Comparison of ENCODE assay signal across 1 cellular context in the genomic region with DNA sequence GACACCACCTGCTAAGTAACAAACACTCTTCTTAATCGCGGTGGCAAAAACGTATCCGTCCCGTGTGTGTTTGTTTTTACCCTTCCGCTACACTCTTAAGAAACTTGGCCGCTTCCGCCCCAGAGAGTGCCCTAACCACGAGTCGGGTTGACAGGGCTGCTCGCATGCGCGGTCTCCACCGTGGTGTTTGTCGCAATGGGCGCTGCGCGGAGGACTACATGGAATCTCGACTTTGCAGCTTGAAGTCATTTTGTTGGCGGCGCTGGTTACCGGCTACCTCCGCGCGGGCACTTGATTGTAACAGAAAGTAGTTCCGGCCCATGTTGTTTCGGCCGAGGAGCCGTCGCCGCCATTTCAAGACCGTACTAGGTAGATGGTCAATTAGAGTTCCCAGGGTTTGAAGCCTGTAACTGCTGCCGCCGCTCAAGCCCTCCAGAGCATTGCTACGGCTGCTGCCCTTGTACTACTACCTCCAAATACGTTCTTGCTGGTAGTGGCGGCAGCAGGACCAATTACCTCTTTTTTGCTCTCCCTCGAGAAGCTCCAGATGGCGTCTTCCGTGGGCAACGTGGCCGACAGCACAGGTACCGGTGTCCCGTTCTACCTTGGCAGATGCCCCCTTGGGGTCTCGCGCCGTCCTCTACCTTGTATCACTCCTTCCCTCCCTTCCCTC.
TF ChIP-seq lines count a peak whose summit lies in the region.

OGT (plus strand) TSS at position 352 of the 673 bp plus-strand sequence; CDS start at position 548, 196 bp downstream.

TF ChIP-seq in K562, 482 proteins besides CTCF, POLR2A, EP300 and RAD21 (continued from another document and continues in another):
- no peak for TF ChIP-seq ZNF407 (IDR thresholded peaks at IDR 0.05; ENCODE audit: low read depth)
- peak; percentile 97 for TF ChIP-seq TAF1 (IDR thresholded peaks at IDR 0.05; ENCODE audit: control insufficient read depth, extremely low read depth, insufficient read depth, low read length, severe bottlenecking)
- peak; percentile 64 for TF ChIP-seq HDAC3 (IDR thresholded peaks at IDR 0.05; ENCODE audit: borderline replicate concordance, partially characterized antibody)
- TF ChIP-seq PCBP1 (IDR thresholded peaks at IDR 0.05; ENCODE audit: low read depth, low read length, poor library complexity, severe bottlenecking) = peak; percentile 90
- TF ChIP-seq RNF2 (IDR thresholded peaks at IDR 0.05) = peak; percentile 85
- no peak for TF ChIP-seq ZNF146 (CRISPR knock-in tag; IDR thresholded peaks at IDR 0.05; ENCODE audit: unreplicated experiment)
- peak; percentile 67 for TF ChIP-seq ELF1 (tag; IDR thresholded peaks at IDR 0.05)
- peak; percentile 48; the same call in 1 of the 2 replicates for TF ChIP-seq FOXK1 (CRISPR knock-in tag; IDR thresholded peaks at IDR 0.05; ENCODE audit: borderline replicate concordance)
- TF ChIP-seq NFYB (IDR thresholded peaks at IDR 0.05; ENCODE audit: extremely low read depth, insufficient read length) = no peak
- peak; percentile 77 to 84; a peak in 3 of 4 replicates for TF ChIP-seq TBL1XR1 (IDR thresholded peaks at IDR 0.05; ENCODE audit: low read length in 2 of 2)
- TF ChIP-seq CREB3 (tag; conservative IDR thresholded peaks at IDR 0.05; ENCODE audit: low read depth) = no peak
- TF ChIP-seq LCOR (CRISPR knock-in tag; IDR thresholded peaks at IDR 0.05) = peak; percentile 71; the same call in 1 of the 2 replicates
- TF ChIP-seq, protein P1, sequence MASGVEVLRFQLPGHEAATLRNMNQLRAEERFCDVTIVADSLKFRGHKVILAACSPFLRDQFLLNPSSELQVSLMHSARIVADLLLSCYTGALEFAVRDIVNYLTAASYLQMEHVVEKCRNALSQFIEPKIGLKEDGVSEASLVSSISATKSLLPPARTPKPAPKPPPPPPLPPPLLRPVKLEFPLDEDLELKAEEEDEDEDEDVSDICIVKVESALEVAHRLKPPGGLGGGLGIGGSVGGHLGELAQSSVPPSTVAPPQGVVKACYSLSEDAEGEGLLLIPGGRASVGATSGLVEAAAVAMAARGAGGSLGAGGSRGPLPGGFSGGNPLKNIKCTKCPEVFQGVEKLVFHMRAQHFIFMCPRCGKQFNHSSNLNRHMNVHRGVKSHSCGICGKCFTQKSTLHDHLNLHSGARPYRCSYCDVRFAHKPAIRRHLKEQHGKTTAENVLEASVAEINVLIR (CRISPR knock-in tag; IDR thresholded peaks at IDR 0.05) = no peak
- TF ChIP-seq, protein P2, sequence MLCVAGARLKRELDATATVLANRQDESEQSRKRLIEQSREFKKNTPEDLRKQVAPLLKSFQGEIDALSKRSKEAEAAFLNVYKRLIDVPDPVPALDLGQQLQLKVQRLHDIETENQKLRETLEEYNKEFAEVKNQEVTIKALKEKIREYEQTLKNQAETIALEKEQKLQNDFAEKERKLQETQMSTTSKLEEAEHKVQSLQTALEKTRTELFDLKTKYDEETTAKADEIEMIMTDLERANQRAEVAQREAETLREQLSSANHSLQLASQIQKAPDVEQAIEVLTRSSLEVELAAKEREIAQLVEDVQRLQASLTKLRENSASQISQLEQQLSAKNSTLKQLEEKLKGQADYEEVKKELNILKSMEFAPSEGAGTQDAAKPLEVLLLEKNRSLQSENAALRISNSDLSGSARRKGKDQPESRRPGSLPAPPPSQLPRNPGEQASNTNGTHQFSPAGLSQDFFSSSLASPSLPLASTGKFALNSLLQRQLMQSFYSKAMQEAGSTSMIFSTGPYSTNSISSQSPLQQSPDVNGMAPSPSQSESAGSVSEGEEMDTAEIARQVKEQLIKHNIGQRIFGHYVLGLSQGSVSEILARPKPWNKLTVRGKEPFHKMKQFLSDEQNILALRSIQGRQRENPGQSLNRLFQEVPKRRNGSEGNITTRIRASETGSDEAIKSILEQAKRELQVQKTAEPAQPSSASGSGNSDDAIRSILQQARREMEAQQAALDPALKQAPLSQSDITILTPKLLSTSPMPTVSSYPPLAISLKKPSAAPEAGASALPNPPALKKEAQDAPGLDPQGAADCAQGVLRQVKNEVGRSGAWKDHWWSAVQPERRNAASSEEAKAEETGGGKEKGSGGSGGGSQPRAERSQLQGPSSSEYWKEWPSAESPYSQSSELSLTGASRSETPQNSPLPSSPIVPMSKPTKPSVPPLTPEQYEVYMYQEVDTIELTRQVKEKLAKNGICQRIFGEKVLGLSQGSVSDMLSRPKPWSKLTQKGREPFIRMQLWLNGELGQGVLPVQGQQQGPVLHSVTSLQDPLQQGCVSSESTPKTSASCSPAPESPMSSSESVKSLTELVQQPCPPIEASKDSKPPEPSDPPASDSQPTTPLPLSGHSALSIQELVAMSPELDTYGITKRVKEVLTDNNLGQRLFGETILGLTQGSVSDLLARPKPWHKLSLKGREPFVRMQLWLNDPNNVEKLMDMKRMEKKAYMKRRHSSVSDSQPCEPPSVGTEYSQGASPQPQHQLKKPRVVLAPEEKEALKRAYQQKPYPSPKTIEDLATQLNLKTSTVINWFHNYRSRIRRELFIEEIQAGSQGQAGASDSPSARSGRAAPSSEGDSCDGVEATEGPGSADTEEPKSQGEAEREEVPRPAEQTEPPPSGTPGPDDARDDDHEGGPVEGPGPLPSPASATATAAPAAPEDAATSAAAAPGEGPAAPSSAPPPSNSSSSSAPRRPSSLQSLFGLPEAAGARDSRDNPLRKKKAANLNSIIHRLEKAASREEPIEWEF (CRISPR knock-in tag; IDR thresholded peaks at IDR 0.05) = no peak
- TF ChIP-seq, protein P3, sequence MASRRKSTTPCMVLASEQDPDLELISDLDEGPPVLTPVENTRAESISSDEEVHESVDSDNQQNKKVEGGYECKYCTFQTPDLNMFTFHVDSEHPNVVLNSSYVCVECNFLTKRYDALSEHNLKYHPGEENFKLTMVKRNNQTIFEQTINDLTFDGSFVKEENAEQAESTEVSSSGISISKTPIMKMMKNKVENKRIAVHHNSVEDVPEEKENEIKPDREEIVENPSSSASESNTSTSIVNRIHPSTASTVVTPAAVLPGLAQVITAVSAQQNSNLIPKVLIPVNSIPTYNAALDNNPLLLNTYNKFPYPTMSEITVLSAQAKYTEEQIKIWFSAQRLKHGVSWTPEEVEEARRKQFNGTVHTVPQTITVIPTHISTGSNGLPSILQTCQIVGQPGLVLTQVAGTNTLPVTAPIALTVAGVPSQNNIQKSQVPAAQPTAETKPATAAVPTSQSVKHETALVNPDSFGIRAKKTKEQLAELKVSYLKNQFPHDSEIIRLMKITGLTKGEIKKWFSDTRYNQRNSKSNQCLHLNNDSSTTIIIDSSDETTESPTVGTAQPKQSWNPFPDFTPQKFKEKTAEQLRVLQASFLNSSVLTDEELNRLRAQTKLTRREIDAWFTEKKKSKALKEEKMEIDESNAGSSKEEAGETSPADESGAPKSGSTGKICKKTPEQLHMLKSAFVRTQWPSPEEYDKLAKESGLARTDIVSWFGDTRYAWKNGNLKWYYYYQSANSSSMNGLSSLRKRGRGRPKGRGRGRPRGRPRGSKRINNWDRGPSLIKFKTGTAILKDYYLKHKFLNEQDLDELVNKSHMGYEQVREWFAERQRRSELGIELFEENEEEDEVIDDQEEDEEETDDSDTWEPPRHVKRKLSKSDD (conservative IDR thresholded peaks at IDR 0.05; ENCODE audit: low read length) = peak; percentile 83
- TF ChIP-seq ZNF436 (CRISPR knock-in tag; IDR thresholded peaks at IDR 0.05) = no peak
- peak; percentile 62 for TF ChIP-seq NCOR1 (IDR thresholded peaks at IDR 0.05)
- TF ChIP-seq ZBTB34 (CRISPR knock-in tag; IDR thresholded peaks at IDR 0.05) = no peak
- TF ChIP-seq ZNF507 (tag; conservative IDR thresholded peaks at IDR 0.05) = no peak
- TF ChIP-seq ZBTB5 (IDR thresholded peaks at IDR 0.05) = no peak
- TF ChIP-seq HEY1 (CRISPR knock-in tag; IDR thresholded peaks at IDR 0.05; ENCODE audit: borderline replicate concordance) = no peak
- TF ChIP-seq ATF4 (CRISPR knock-in tag; IDR thresholded peaks at IDR 0.05) = no peak
- TF ChIP-seq SMARCA4 (IDR thresholded peaks at IDR 0.05) = no peak
- TF ChIP-seq SNRNP70 (optimal IDR thresholded peaks at IDR 0.05; ENCODE audit: low read depth, low read length) = no peak
- TF ChIP-seq ZFP36 (IDR thresholded peaks at IDR 0.05; ENCODE audit: low read depth, low read length, partially characterized antibody) = peak; percentile 40
- no peak for TF ChIP-seq MCM7 (IDR thresholded peaks at IDR 0.05)
- no peak for TF ChIP-seq ZNF444 (CRISPR knock-in tag; IDR thresholded peaks at IDR 0.05)
- no peak for TF ChIP-seq ZNF3 (CRISPR knock-in tag; IDR thresholded peaks at IDR 0.05)
- TF ChIP-seq RBM15 (IDR thresholded peaks at IDR 0.05; ENCODE audit: insufficient read depth, low read length) = no peak
- no peak for TF ChIP-seq ZNF695 (CRISPR knock-in tag; IDR thresholded peaks at IDR 0.05)
